Comparison of ENCODE assay signal across 8 cellular contexts in the genomic region with DNA sequence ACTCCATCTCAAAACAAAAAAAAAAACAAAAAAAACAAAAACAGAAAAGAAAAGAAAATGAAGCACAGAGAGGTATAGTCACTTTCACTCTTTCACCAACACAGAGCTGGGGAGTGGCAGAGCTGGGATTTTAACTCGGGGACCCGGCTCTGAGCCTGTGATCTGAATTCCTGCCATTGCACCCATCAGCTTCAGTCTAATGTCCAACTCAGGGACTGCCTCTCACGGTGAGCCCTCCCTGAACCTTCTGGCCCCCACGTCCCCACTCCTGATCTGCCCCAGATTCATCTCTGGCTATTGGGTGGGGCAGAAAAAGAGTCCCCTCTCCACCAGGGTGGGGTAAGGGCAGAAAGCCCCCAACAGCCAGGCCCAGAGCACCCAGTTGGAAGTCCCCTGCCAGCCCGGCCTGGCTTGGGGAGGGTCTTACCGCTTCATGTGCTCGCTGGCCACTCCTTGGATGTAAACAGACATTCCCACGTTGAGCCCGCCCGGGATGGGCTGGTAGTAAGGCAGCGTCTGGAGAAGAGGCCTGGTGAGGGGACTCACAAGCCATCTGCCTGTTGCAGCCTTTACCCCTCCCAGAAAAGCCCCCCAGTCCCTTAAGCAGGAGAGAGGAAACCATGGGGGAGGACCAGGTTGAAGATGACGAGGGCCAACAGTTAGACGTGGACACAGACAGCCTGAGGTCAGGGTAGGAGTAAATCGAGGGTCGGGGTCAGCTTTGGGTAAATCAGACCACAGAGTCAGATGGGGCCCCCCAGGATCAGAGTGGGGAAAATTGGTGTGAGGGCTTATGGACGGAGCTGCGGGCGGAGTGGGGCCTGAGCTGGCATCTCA.
DNase-seq lines count a peak whose midpoint lies in the region; ATAC-seq and TF ChIP-seq lines count a peak whose summit lies in the region.
"Had no signal": no experiment of that assay in that cellular context is flagged by ENCODE, and none has a peak within 500 bp of the region (broad histone marks: within the 10 kb centered on the region; RNA-seq: fewer than 3 reads in every experiment).

No MANE protein-coding gene starts in this region.

- H3K27ac ChIP-seq in 22Rv1: peak overlapping the region; percentile 50
- H3K27ac ChIP-seq: thoracic aorta had no signal

- DNase-seq in iPS-NIHi11 (ENCODE audit: low spot score) (peak; percentile 21), germinal center (ENCODE audit: low spot score) (no peak)
- DNase-seq: activated T-cell treated with anti-CD3 and anti-CD28 coated beads for 4 hours, MG63, naive B cell had no signal

- no peak for TF ChIP-seq POLR2A in GM18505 (IDR thresholded peaks at IDR 0.05; ENCODE audit: borderline replicate concordance, extremely low read depth, insufficient read depth, insufficient read length)

- ATAC-seq in GM18505 (IDR thresholded peaks at IDR 0.05; ENCODE audit: unreplicated experiment): no peak

- no peak for TF ChIP-seq CTCF in 22Rv1 (IDR thresholded peaks at IDR 0.05)
